12 cellular contexts compared by ENCODE assay signal in genomic region chr12:40016960-40017359, GRCh38.
DNase-seq lines count a peak whose midpoint lies in the region; ATAC-seq and TF ChIP-seq lines count a peak whose summit lies in the region.
"Had no signal": no experiment of that assay in that cellular context is flagged by ENCODE, and none has a peak within 500 bp of the region (broad histone marks: within the 10 kb centered on the region; RNA-seq: fewer than 3 reads in every experiment).

No MANE protein-coding gene starts in this region.

- H3K9ac ChIP-seq in GM23248 = no peak overlapping the region
- H3K9ac ChIP-seq in PC-3 (ENCODE audit: low read length) = peak overlapping the region; percentile 34; the same call in 1 of the 2 replicates
- no peak overlapping the region for H3K9ac ChIP-seq in SK-N-SH

- H3K27ac ChIP-seq in GM23248 (no peak overlapping the region), PC-3 (ENCODE audit: low read length) (peak overlapping the region; percentile 74), spleen (no peak overlapping the region), SK-N-SH (ENCODE audit: low read depth in 2 of 2, low read length in 1 of 2) (no peak overlapping the region)

- no peak overlapping the region for H3K4me3 ChIP-seq in GM23248
- no peak overlapping the region for H3K4me3 ChIP-seq in PC-3 (ENCODE audit: low read length)
- H3K4me3 ChIP-seq in fibroblast of the aortic adventitia (ENCODE audit: low read depth, low read length) = no peak overlapping the region
- no peak overlapping the region for H3K4me3 ChIP-seq in spleen
- H3K4me3 ChIP-seq in SK-N-SH (ENCODE audit: low read depth in 2 of 2, low read length in 1 of 2) = no peak overlapping the region

- H3K4me2 ChIP-seq in GM23248 (ENCODE audit: unreplicated experiment) = no peak overlapping the region
- H3K4me2 ChIP-seq in PC-3 (ENCODE audit: low read length) = peak overlapping the region; percentile 23
- no peak overlapping the region for H3K4me2 ChIP-seq in SK-N-SH

- in situ Hi-C loops in GM23248 (cut with MboI) = no loop called here

- DNase-seq in GM23248 (peak; percentile 38), PC-3 (peak; percentile 62), fibroblast of the aortic adventitia (ENCODE audit: low read depth) (peak; percentile 81), sciatic nerve (ENCODE audit: low spot score) (no peak), spleen (no peak), SK-N-SH (no peak)
- DNase-seq: CD4-positive, alpha-beta memory T cell; HFFc6; NCI-H1436 treated with DMSO at 0.1 percent for 48 hours; NCI-H748 treated with DMSO at 0.1 percent for 48 hours; SHP77 treated with DMSO at 0.1 percent for 48 hours had no signal

- POLR2A ChIA-PET in PC-3 (lab: Charles Lee; ENCODE audit: unreplicated experiment) (no interaction called here), SK-N-SH (lab: Yijun Ruan, JAX) (no interaction called here)

- H3K9me2 ChIP-seq in GM23248 (ENCODE audit: insufficient read depth) (no peaks in the 10 kb centered on the region), PC-3 (replicated peaks; ENCODE audit: low read length) (no peaks in the 10 kb centered on the region), SK-N-SH (no peaks in the 10 kb centered on the region)

- no TSS peak for BruUV-seq in PC-3 (replicated peaks; lab: Mats Ljungman, UMichigan)

- TF ChIP-seq EP300 in SK-N-SH (IDR thresholded peaks at IDR 0.05; ENCODE audit: borderline replicate concordance in 1 of 2, low read depth in 1 of 2, low read length in 1 of 2) = no peak

- H3K4me1 ChIP-seq in GM23248 (ENCODE audit: insufficient read depth) = no peaks in the 10 kb centered on the region
- H3K4me1 ChIP-seq in PC-3 (ENCODE audit: insufficient read depth, low read length) = peaks cover 19% of the 10 kb centered on the region
- peaks cover 0 to 15% (median 9%) of the 10 kb centered on the region in 6 donors for H3K4me1 ChIP-seq in spleen
- H3K4me1 ChIP-seq in SK-N-SH (ENCODE audit: control insufficient read depth in 1 of 2, insufficient read depth in 2 of 2, low read depth in 1 of 2, low read length in 1 of 2) = no peaks in the 10 kb centered on the region; a peak in 1 of 4 replicates

- ATAC-seq in PC-3 = peak; percentile 93
- ATAC-seq in sciatic nerve = peak; percentile 62
- no peak for ATAC-seq in GM19467 (IDR thresholded peaks at IDR 0.05; ENCODE audit: unreplicated experiment)

- H3F3A ChIP-seq in GM23248 (ENCODE audit: insufficient read depth) (no peaks in the 10 kb centered on the region), PC-3 (ENCODE audit: low read length, unreplicated experiment) (no peaks in the 10 kb centered on the region), SK-N-SH (replicated peaks; ENCODE audit: insufficient read depth) (no peaks in the 10 kb centered on the region)

- intact Hi-C loops in PC-3 (cut with micrococcal nuclease) (no loop called here), sciatic nerve (cut with DNase I) (no loop called here), spleen (cut with DNase I; ENCODE audit: low total_unique reads) (no loop called here)

- TF ChIP-seq RAD21 in SK-N-SH (IDR thresholded peaks at IDR 0.05; ENCODE audit: low read length) = no peak

- no peaks in the 10 kb centered on the region for H3K27me3 ChIP-seq in GM23248 (replicated peaks; ENCODE audit: insufficient read depth)
- no peaks in the 10 kb centered on the region for H3K27me3 ChIP-seq in PC-3 (ENCODE audit: low read length)
- H3K27me3 ChIP-seq in spleen (replicated peaks in 1 of 7) = no peaks in the 10 kb centered on the region
- H3K27me3 ChIP-seq in SK-N-SH (ENCODE audit: insufficient read depth) = no peaks in the 10 kb centered on the region

- CTCF ChIA-PET in PC-3 (lab: Charles Lee) = no interaction called here
- CTCF ChIA-PET in SK-N-SH (lab: Yijun Ruan, JAX) = interaction anchor here (1.4 kb wide), 1 partner anchor 26 kb away, joined by 3 read pairs; no protein-coding TSS in a partner anchor

- WGBS in GM23248 (ENCODE audit: low coverage in 1 of 2, low lambda C conversion rate in 2 of 2, missing lambda C conversion rate in 2 of 2), 2 experiments = 68 to 76% methylated on average over 3 of the region's 3 CpGs
- WGBS in spleen, 5 donors = 67 to 76% (median 75%) methylated on average over 3 of the region's 3 CpGs
- WGBS in SK-N-SH (ENCODE audit: low lambda C conversion rate) = 60% methylated on average over 3 of the region's 3 CpGs

- H4K20me1 ChIP-seq in GM23248 (ENCODE audit: insufficient read depth) = no peaks in the 10 kb centered on the region
- no peaks in the 10 kb centered on the region for H4K20me1 ChIP-seq in PC-3 (ENCODE audit: low read length)
- H4K20me1 ChIP-seq in SK-N-SH (ENCODE audit: insufficient read depth) = no peaks in the 10 kb centered on the region

- H3K79me2 ChIP-seq in GM23248 (ENCODE audit: insufficient read depth) (no peaks in the 10 kb centered on the region), PC-3 (ENCODE audit: low read length) (no peaks in the 10 kb centered on the region), SK-N-SH (ENCODE audit: insufficient read depth) (no peaks in the 10 kb centered on the region)

- H3K36me3 ChIP-seq in GM23248 (ENCODE audit: low read depth) (no peaks in the 10 kb centered on the region), PC-3 (ENCODE audit: low read depth, low read length) (no peaks in the 10 kb centered on the region), spleen (no peaks in the 10 kb centered on the region), SK-N-SH (replicated peaks in 1 of 2; ENCODE audit: control insufficient read depth in 1 of 2, insufficient read depth in 2 of 2, low read length in 1 of 2) (no peaks in the 10 kb centered on the region)

- no peak for TF ChIP-seq POLR2A in spleen (IDR thresholded peaks at IDR 0.05)

- no peak for TF ChIP-seq CTCF in PC-3 (conservative IDR thresholded peaks at IDR 0.05; ENCODE audit: low read depth, low read length)
- no peak for TF ChIP-seq CTCF in fibroblast of the aortic adventitia (IDR thresholded peaks at IDR 0.05; ENCODE audit: insufficient read depth, low read length)
- no peak for TF ChIP-seq CTCF in spleen (IDR thresholded peaks at IDR 0.05 in 8 of 11, conservative IDR thresholded peaks at IDR 0.05 in 3 of 11)
- TF ChIP-seq CTCF in SK-N-SH (IDR thresholded peaks at IDR 0.05) = no peak

- H3K9me3 ChIP-seq in GM23248 (ENCODE audit: low read depth) (no peaks in the 10 kb centered on the region), PC-3 (ENCODE audit: low read length) (no peaks in the 10 kb centered on the region), spleen (no peaks in the 10 kb centered on the region), SK-N-SH (no peaks in the 10 kb centered on the region)

- H2AFZ ChIP-seq in GM23248 (no peak overlapping the region), PC-3 (ENCODE audit: low read length) (no peak overlapping the region), SK-N-SH (ENCODE audit: low read depth) (no peak overlapping the region)

TF ChIP-seq in SK-N-SH, 30 proteins besides CTCF, POLR2A, EP300 and RAD21 (continues in another document):
- no peak for TF ChIP-seq RCOR1 (IDR thresholded peaks at IDR 0.05; ENCODE audit: low read length)
- TF ChIP-seq, protein P1, sequence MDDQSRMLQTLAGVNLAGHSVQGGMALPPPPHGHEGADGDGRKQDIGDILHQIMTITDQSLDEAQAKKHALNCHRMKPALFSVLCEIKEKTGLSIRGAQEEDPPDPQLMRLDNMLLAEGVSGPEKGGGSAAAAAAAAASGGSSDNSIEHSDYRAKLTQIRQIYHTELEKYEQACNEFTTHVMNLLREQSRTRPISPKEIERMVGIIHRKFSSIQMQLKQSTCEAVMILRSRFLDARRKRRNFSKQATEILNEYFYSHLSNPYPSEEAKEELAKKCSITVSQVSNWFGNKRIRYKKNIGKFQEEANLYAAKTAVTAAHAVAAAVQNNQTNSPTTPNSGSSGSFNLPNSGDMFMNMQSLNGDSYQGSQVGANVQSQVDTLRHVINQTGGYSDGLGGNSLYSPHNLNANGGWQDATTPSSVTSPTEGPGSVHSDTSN (IDR thresholded peaks at IDR 0.05) = no peak
- no peak for TF ChIP-seq TEAD4 (IDR thresholded peaks at IDR 0.05; ENCODE audit: borderline replicate concordance, insufficient read depth)
- TF ChIP-seq, protein P2, sequence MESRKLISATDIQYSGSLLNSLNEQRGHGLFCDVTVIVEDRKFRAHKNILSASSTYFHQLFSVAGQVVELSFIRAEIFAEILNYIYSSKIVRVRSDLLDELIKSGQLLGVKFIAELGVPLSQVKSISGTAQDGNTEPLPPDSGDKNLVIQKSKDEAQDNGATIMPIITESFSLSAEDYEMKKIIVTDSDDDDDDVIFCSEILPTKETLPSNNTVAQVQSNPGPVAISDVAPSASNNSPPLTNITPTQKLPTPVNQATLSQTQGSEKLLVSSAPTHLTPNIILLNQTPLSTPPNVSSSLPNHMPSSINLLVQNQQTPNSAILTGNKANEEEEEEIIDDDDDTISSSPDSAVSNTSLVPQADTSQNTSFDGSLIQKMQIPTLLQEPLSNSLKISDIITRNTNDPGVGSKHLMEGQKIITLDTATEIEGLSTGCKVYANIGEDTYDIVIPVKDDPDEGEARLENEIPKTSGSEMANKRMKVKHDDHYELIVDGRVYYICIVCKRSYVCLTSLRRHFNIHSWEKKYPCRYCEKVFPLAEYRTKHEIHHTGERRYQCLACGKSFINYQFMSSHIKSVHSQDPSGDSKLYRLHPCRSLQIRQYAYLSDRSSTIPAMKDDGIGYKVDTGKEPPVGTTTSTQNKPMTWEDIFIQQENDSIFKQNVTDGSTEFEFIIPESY (IDR thresholded peaks at IDR 0.05; ENCODE audit: borderline replicate concordance, low read depth) = no peak
- TF ChIP-seq USF1 (IDR thresholded peaks at IDR 0.05; ENCODE audit: borderline replicate concordance, low read depth) = no peak
- TF ChIP-seq FOXJ3 (CRISPR knock-in tag; IDR thresholded peaks at IDR 0.05) = no peak
- TF ChIP-seq IRF3 (IDR thresholded peaks at IDR 0.05; ENCODE audit: low read depth, low read length) = no peak
- TF ChIP-seq NRF1 (IDR thresholded peaks at IDR 0.05; ENCODE audit: low read depth, low read length) = no peak
- TF ChIP-seq RFX5 (IDR thresholded peaks at IDR 0.05; ENCODE audit: low read length) = no peak
- TF ChIP-seq NFIC (IDR thresholded peaks at IDR 0.05; ENCODE audit: borderline replicate concordance) = no peak

Comparison
In these comparisons a context has a peak if more than half of its experiments do, and no peak if none do; other contexts are left out.
1. DNase-seq: peak in GM23248 (single experiment), PC-3 (single experiment) and fibroblast of the aortic adventitia (single experiment); none in sciatic nerve (single experiment), spleen (single experiment) and SK-N-SH (single experiment).